ENCODE assay signal across 38 cellular contexts in the genomic region with DNA sequence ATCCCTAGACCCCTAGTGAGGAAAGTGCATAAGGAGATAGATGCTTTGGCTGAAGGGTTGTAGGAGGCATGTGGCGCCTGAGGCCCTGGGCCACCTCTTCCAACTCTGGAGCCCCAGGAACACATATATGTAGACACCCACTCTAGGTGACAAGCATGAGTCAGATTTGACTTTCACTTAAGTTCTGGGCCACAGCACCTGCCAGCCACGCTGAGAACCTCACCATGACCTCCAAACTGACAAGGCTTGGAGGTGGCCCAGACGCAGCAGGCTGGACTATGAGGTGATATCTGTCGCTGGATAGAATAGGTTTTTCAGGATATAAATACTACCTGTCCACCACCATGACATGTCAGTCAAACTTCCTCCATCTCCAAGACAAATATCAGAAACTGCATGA.
"Had no signal": no experiment of that assay in that cellular context is flagged by ENCODE, and none has a peak within 500 bp of the region (broad histone marks: within the 10 kb centered on the region; RNA-seq: fewer than 3 reads in every experiment).

No MANE protein-coding gene starts in this region.

- H3K4me3 ChIP-seq: adrenal gland, ascending aorta, body of pancreas, breast epithelium, cardiac muscle cell had no signal

- H3K27ac Mint-ChIP-seq: activated naive CD4-positive, alpha-beta T cell treated with anti-CD3 and anti-CD28 coated beads for 36 hours; activated naive CD4-positive, alpha-beta T cell treated with anti-CD3 and anti-CD28 coated beads, Interleukin-2, amount 10 ng/mL, durations not matched to agents 7 days and 5 days; activated naive CD4-positive, alpha-beta T cell treated with anti-CD3 and anti-CD28 coated beads, Interleukin-2, amount 50 U/mL, for 24 hours; activated naive CD4-positive, alpha-beta T cell treated with anti-CD3 and anti-CD28 coated beads, Interleukin-2, amount 50 U/mL, for 72 hours; activated naive CD8-positive, alpha-beta T cell; activated naive CD8-positive, alpha-beta T cell treated with anti-CD3 and anti-CD28 coated beads for 36 hours; activated naive CD8-positive, alpha-beta T cell treated with anti-CD3 and anti-CD28 coated beads, Interleukin-2, amount 10 ng/mL, durations not matched to agents 7 days and 5 days; activated naive CD8-positive, alpha-beta T cell treated with anti-CD3 and anti-CD28 coated beads, Interleukin-2, amount 50 U/mL, for 24 hours; activated T-cell treated with anti-CD3 and anti-CD28 coated beads, Interleukin-2, amount 50 U/mL, for 24 hours; activated T-cell treated with anti-CD3 and anti-CD28 coated beads, Interleukin-2, amount 50 U/mL, for 72 hours; activated T-helper 1 cell treated with anti-CD3 and anti-CD28 coated beads, Interleukin-12 subunit alpha, Interleukin-12 subunit beta, Interleukin-2, Interleukin-4 antibody, amounts not matched to agents 30 ng/mL and 10 ng/mL and 1 ng/mL, durations not matched to agents 14 hours and 24 hours and 36 hours; activated T-helper 17 cell treated with anti-CD3 and anti-CD28 coated beads, Interleukin-2, amount 50 U/mL, for 72 hours; activated T-helper 2 cell treated with anti-CD3 and anti-CD28 coated beads, Interferon-gamma antibody, Interleukin-2, Interleukin-4, amounts not matched to agents 10 μg/mL and 5 μg/mL and 100 μg/mL, durations not matched to agents 14 hours and 24 hours and 36 hours; brain had no signal

- H3K27ac ChIP-seq: adrenal gland, ascending aorta, body of pancreas, brain microvascular endothelial cell, breast epithelium, cardiac muscle cell had no signal

- H3K4me1 Mint-ChIP-seq: activated naive CD4-positive, alpha-beta T cell treated with anti-CD3 and anti-CD28 coated beads, Interleukin-2, amount 10 ng/mL, durations not matched to agents 7 days and 5 days; activated naive CD4-positive, alpha-beta T cell treated with anti-CD3 and anti-CD28 coated beads, Interleukin-2, amount 50 U/mL, for 24 hours; activated naive CD8-positive, alpha-beta T cell treated with anti-CD3 and anti-CD28 coated beads for 36 hours; activated naive CD8-positive, alpha-beta T cell treated with anti-CD3 and anti-CD28 coated beads, Interleukin-2, amount 10 ng/mL, durations not matched to agents 7 days and 5 days; activated naive CD8-positive, alpha-beta T cell treated with anti-CD3 and anti-CD28 coated beads, Interleukin-2, amount 50 U/mL, for 24 hours; activated T-helper 17 cell treated with anti-CD3 and anti-CD28 coated beads, Interleukin-2, amount 50 U/mL, for 72 hours; brain; central memory CD8-positive, alpha-beta T cell had no signal

- H3K4me1 ChIP-seq: adrenal gland, ascending aorta, body of pancreas, breast epithelium had no signal

- H3K4me3 Mint-ChIP-seq: activated naive CD4-positive, alpha-beta T cell treated with anti-CD3 and anti-CD28 coated beads for 36 hours; activated naive CD4-positive, alpha-beta T cell treated with anti-CD3 and anti-CD28 coated beads, Interleukin-2, amount 10 ng/mL, durations not matched to agents 7 days and 5 days; activated naive CD4-positive, alpha-beta T cell treated with anti-CD3 and anti-CD28 coated beads, Interleukin-2, amount 50 U/mL, for 24 hours; activated naive CD8-positive, alpha-beta T cell; activated naive CD8-positive, alpha-beta T cell treated with anti-CD3 and anti-CD28 coated beads for 36 hours; activated naive CD8-positive, alpha-beta T cell treated with anti-CD3 and anti-CD28 coated beads, Interleukin-2, amount 10 ng/mL, durations not matched to agents 7 days and 5 days; activated naive CD8-positive, alpha-beta T cell treated with anti-CD3 and anti-CD28 coated beads, Interleukin-2, amount 50 U/mL, for 24 hours; activated T-cell treated with anti-CD3 and anti-CD28 coated beads, Interleukin-2, amount 50 U/mL, for 24 hours; activated T-cell treated with anti-CD3 and anti-CD28 coated beads, Interleukin-2, amount 50 U/mL, for 4 hours; activated T-cell treated with anti-CD3 and anti-CD28 coated beads, Interleukin-2, amount 50 U/mL, for 72 hours; activated T-helper 1 cell treated with anti-CD3 and anti-CD28 coated beads, Interleukin-12 subunit alpha, Interleukin-12 subunit beta, Interleukin-2, Interleukin-4 antibody, amounts not matched to agents 30 ng/mL and 10 ng/mL and 1 ng/mL, durations not matched to agents 14 hours and 24 hours and 36 hours; activated T-helper 17 cell treated with anti-CD3 and anti-CD28 coated beads, Interleukin-2, amount 50 U/mL, for 72 hours; brain; central memory CD8-positive, alpha-beta T cell had no signal

- H3K36me3 Mint-ChIP-seq: activated naive CD4-positive, alpha-beta T cell treated with anti-CD3 and anti-CD28 coated beads, Interleukin-2, amount 10 ng/mL, durations not matched to agents 7 days and 5 days; activated naive CD4-positive, alpha-beta T cell treated with anti-CD3 and anti-CD28 coated beads, Interleukin-2, amount 50 U/mL, for 24 hours; activated naive CD8-positive, alpha-beta T cell; activated naive CD8-positive, alpha-beta T cell treated with anti-CD3 and anti-CD28 coated beads for 36 hours; activated naive CD8-positive, alpha-beta T cell treated with anti-CD3 and anti-CD28 coated beads, Interleukin-2, amount 10 ng/mL, durations not matched to agents 7 days and 5 days; brain had no signal

- H3K27me3 ChIP-seq: adrenal gland, ascending aorta, body of pancreas, brain microvascular endothelial cell, breast epithelium, cardiac muscle cell had no signal

- H3K9me3 ChIP-seq: adrenal gland, ascending aorta had no signal

- DNase-seq: activated effector memory CD4-positive, alpha-beta T cell treated with anti-CD3 and anti-CD28 coated beads, Interleukin-2, amount 50 U/mL, for 16 hours; activated effector memory CD4-positive, alpha-beta T cell treated with Interleukin-2 at 50 U/mL for 16 hours; activated gamma-delta T cell; activated gamma-delta T cell treated with Interleukin-2 at 50 U/mL for 16 hours; activated naive CD4-positive, alpha-beta T cell; activated naive CD4-positive, alpha-beta T cell treated with anti-CD3 and anti-CD28 coated beads for 36 hours; activated naive CD4-positive, alpha-beta T cell treated with anti-CD3 and anti-CD28 coated beads, Interleukin-2, amount 10 ng/mL, durations not matched to agents 7 days and 5 days; activated naive CD4-positive, alpha-beta T cell treated with anti-CD3 and anti-CD28 coated beads, Interleukin-2, amount 50 U/mL, for 16 hours; activated naive CD4-positive, alpha-beta T cell treated with Interleukin-2 at 50 U/mL for 16 hours; activated naive CD8-positive, alpha-beta T cell treated with anti-CD3 and anti-CD28 coated beads for 36 hours; activated naive CD8-positive, alpha-beta T cell treated with anti-CD3 and anti-CD28 coated beads, Interleukin-2, amount 10 ng/mL, durations not matched to agents 7 days and 5 days; activated naive CD8-positive, alpha-beta T cell treated with anti-CD3 and anti-CD28 coated beads, Interleukin-2, amount 50 U/mL, for 24 hours; activated T-cell treated with anti-CD3 and anti-CD28 coated beads, Interleukin-2, amount 50 U/mL, for 1 hour; activated T-cell treated with anti-CD3 and anti-CD28 coated beads, Interleukin-2, amount 50 U/mL, for 24 hours; activated T-cell treated with anti-CD3 and anti-CD28 coated beads, Interleukin-2, amount 50 U/mL, for 4 hours; activated T-cell treated with anti-CD3 and anti-CD28 coated beads, Interleukin-2, amount 50 U/mL, for 48 hours; activated T-cell treated with anti-CD3 and anti-CD28 coated beads, Interleukin-2, amount 50 U/mL, for 72 hours; adrenal gland; amniotic stem cell; amygdala; anterior cingulate cortex; aorta; body of pancreas; brain microvascular endothelial cell; caudate nucleus; central memory CD4-positive, alpha-beta T cell; cerebellar nuclear complex had no signal

- H3K36me3 ChIP-seq: adrenal gland, ascending aorta, brain microvascular endothelial cell, breast epithelium, cardiac muscle cell had no signal

- H3K9me3 Mint-ChIP-seq: activated naive CD4-positive, alpha-beta T cell treated with anti-CD3 and anti-CD28 coated beads, Interleukin-2, amount 50 U/mL, for 24 hours had no signal

- H3K27me3 Mint-ChIP-seq: activated naive CD4-positive, alpha-beta T cell treated with anti-CD3 and anti-CD28 coated beads, Interleukin-2, amount 10 ng/mL, durations not matched to agents 7 days and 5 days; activated naive CD4-positive, alpha-beta T cell treated with anti-CD3 and anti-CD28 coated beads, Interleukin-2, amount 50 U/mL, for 24 hours; activated naive CD8-positive, alpha-beta T cell; activated naive CD8-positive, alpha-beta T cell treated with anti-CD3 and anti-CD28 coated beads for 36 hours; activated naive CD8-positive, alpha-beta T cell treated with anti-CD3 and anti-CD28 coated beads, Interleukin-2, amount 10 ng/mL, durations not matched to agents 7 days and 5 days; activated naive CD8-positive, alpha-beta T cell treated with anti-CD3 and anti-CD28 coated beads, Interleukin-2, amount 50 U/mL, for 24 hours; activated T-cell treated with anti-CD3 and anti-CD28 coated beads, Interleukin-2, amount 50 U/mL, for 24 hours; activated T-helper 17 cell treated with anti-CD3 and anti-CD28 coated beads, Interleukin-2, amount 50 U/mL, for 72 hours; central memory CD8-positive, alpha-beta T cell had no signal
